ENCODE assay signal across 9 cellular contexts in the genomic region with DNA sequence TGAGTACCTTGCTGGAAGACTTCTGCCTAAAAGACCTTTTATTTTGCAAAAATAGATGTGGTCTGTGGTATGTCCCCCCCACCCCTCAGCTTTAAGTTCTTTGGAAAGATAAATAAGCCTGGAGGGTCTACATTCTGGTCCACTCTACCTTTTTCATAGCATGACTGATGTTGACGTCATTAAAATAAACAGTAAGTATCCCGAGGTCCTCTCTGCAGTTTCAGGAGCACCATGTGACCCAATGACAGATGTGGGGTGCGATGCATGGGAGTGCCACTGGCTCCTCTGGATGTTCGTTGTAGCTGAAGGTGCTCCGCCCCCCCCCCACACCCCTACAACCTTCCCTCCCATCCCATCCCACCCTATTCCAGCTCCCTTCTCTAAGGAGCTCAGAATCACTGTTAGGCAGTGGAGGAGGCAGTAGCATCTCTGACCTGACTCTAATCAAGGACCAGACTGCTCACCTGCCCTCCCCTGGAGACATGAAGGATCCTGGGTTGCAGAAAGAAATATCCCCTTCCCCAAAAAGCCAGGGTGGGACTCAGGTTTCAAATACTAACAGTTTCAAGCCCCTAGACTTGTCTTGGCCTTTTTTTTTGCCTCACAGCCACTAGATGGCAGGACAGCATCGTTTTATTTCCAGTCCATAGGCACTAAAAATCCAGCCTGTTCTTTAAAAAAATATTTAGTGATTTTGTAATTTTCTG. TPM values are rescaled to one million over a fixed set of nuclear protein-coding genes. Genes with fewer than 3 reads are reported as not detected.
DNase-seq lines count a peak whose midpoint lies in the region; ATAC-seq and TF ChIP-seq lines count a peak whose summit lies in the region.
"Had no signal": no experiment of that assay in that cellular context is flagged by ENCODE, and none has a peak within 500 bp of the region (broad histone marks: within the 10 kb centered on the region; RNA-seq: fewer than 3 reads in every experiment).

No MANE protein-coding gene starts in this region.

- H3K79me1 ChIP-seq in neuronal stem cell (ENCODE audit: low read depth, low read length) = no peaks in the 10 kb centered on the region

- no peak overlapping the region for H4K91ac ChIP-seq in neuronal stem cell (ENCODE audit: low read depth, low read length, poor library complexity)

- no peak overlapping the region for H3K4me2 ChIP-seq in neuronal stem cell (ENCODE audit: insufficient read depth, low read length, poor library complexity, severe bottlenecking)
- H3K4me2 ChIP-seq: BLaER1 had no signal

- H3K27ac ChIP-seq in HEK293 (ENCODE audit: extremely low read depth, low read depth, low read length) = no peak overlapping the region
- H3K27ac ChIP-seq in SK-N-MC = peak overlapping the region; percentile 95
- no peak overlapping the region for H3K27ac ChIP-seq in neuronal stem cell (replicated peaks; ENCODE audit: low read length)
- H3K27ac ChIP-seq: BLaER1 had no signal

- ATAC-seq in GM18873 (IDR thresholded peaks at IDR 0.05; ENCODE audit: low FRiP score, unreplicated experiment) = no peak

- peaks cover 13% of the 10 kb centered on the region for H3K4me1 ChIP-seq in HEK293 (ENCODE audit: control insufficient read depth, insufficient read depth, low read length)
- H3K4me1 ChIP-seq in neuronal stem cell (ENCODE audit: control insufficient read depth in 2 of 2, insufficient read depth in 1 of 2, low read depth in 1 of 2, low read length in 2 of 2) = peaks cover 9 to 10% of the 10 kb centered on the region in 2 donors

- no peak overlapping the region for H3K18ac ChIP-seq in neuronal stem cell (ENCODE audit: low read length)

- no peak overlapping the region for H2AK5ac ChIP-seq in neuronal stem cell (ENCODE audit: low read depth, low read length)

- POLR2A ChIA-PET in HEK293 (lab: Yijun Ruan, JAX) = no interaction called here

- no peak overlapping the region for H3K23ac ChIP-seq in neuronal stem cell (ENCODE audit: low read depth, low read length, poor library complexity)

- H3K9ac ChIP-seq in SK-N-MC (ENCODE audit: insufficient read length) = peak overlapping the region; percentile 70
- H3K9ac ChIP-seq in neuronal stem cell (ENCODE audit: low read depth, low read length, poor library complexity) = no peak overlapping the region
- H3K9ac ChIP-seq: BLaER1 had no signal

- no peak overlapping the region for H2BK5ac ChIP-seq in neuronal stem cell (ENCODE audit: low read length)

- peak; percentile 7 for DNase-seq in DMS79 treated with DMSO at 0.1 percent for 48 hours (lab: John Stamatoyannopoulos, UW)
- no peak for DNase-seq in DMS79 (lab: John Stamatoyannopoulos, UW)
- no peak for DNase-seq in SK-N-MC (ENCODE audit: low read depth, low spot score)
- DNase-seq in fibroblast of gingiva (ENCODE audit: low read depth) = peak; percentile 43
- peak; percentile 30 for DNase-seq in neuronal stem cell (ENCODE audit: low spot score)
- DNase-seq in NCI-H187 (lab: John Stamatoyannopoulos, UW) = no peak

- H4K8ac ChIP-seq in neuronal stem cell (ENCODE audit: low read depth, low read length) = no peak overlapping the region

- H3K36me3 ChIP-seq in HEK293 (ENCODE audit: control insufficient read depth in 2 of 2, insufficient read depth in 1 of 2, low read length in 2 of 2) = peaks cover 3 to 4% of the 10 kb centered on the region in 2 experiments; a peak in 2 of 3 replicates
- peaks cover 18% of the 10 kb centered on the region for H3K36me3 ChIP-seq in SK-N-MC (ENCODE audit: insufficient read depth, low read length)
- H3K36me3 ChIP-seq in neuronal stem cell (replicated peaks in 1 of 2; ENCODE audit: control insufficient read depth in 2 of 2, insufficient read depth in 2 of 2, low read length in 2 of 2) = peaks cover 0 to 8% of the 10 kb centered on the region in 2 donors

- H2BK120ac ChIP-seq in neuronal stem cell (ENCODE audit: low read depth, low read length) = no peak overlapping the region

- no CpG with 5 or more reads among the region's 6 CpGs for WGBS in neuronal stem cell (ENCODE audit: extremely low coverage in 2 of 2, insufficient read length in 2 of 2, insufficient replicate concordance in 1 of 2), 2 donors

- no peak overlapping the region for H2AFZ ChIP-seq in neuronal stem cell (ENCODE audit: low read length)

- H3K4me3 ChIP-seq in HEK293 (ENCODE audit: low read depth, low read length) (no peak overlapping the region), SK-N-MC (no peak overlapping the region), neuronal stem cell (ENCODE audit: low read length in 2 of 2) (no peak overlapping the region)
- H3K4me3 ChIP-seq: BLaER1 had no signal

- no peaks in the 10 kb centered on the region for H3K27me3 ChIP-seq in neuronal stem cell (ENCODE audit: control insufficient read depth in 3 of 3, insufficient read depth in 3 of 3, low read depth in 1 of 3, low read length in 3 of 3)
- H3K27me3 ChIP-seq: BLaER1 had no signal

- H3K4ac ChIP-seq in neuronal stem cell (ENCODE audit: low read length) = no peak overlapping the region

- CTCF ChIA-PET in HEK293 (lab: Yijun Ruan, JAX) = interaction anchor here (0.6 to 1.9 kb wide), 16 partner anchors 8 to 420 kb away, joined by 3 to 10 read pairs (median 4); partner anchors contain the start of gene CASP7

- H3K9me3 ChIP-seq in HEK293 (ENCODE audit: control insufficient read depth, insufficient read depth, low read depth, low read length) = no peaks in the 10 kb centered on the region
- no peaks in the 10 kb centered on the region for H3K9me3 ChIP-seq in SK-N-MC (ENCODE audit: low read depth, low read length)
- H3K9me3 ChIP-seq in neuronal stem cell (replicated peaks in 1 of 2; ENCODE audit: control insufficient read depth in 2 of 2, insufficient read depth in 1 of 2, low read depth in 1 of 2, low read length in 2 of 2) = no peaks in the 10 kb centered on the region
- H3K9me3 ChIP-seq: BLaER1 had no signal

- no peak overlapping the region for H2BK12ac ChIP-seq in neuronal stem cell (ENCODE audit: low read length)

- no peak overlapping the region for H2BK15ac ChIP-seq in neuronal stem cell (ENCODE audit: low read length)

- no peak overlapping the region for H3K14ac ChIP-seq in neuronal stem cell (ENCODE audit: low read length)

- no peak for TF ChIP-seq CTCF in HEK293 (tag by site-specific recombination; IDR thresholded peaks at IDR 0.05)

TF ChIP-seq in HEK293, 187 proteins besides CTCF, POLR2A, EP300 and RAD21 (continues in another document):
- TF ChIP-seq ZNF654 (tag by site-specific recombination; IDR thresholded peaks at IDR 0.05; ENCODE audit: low read depth) (peak; percentile 78), ZNF529 (tag by site-specific recombination; IDR thresholded peaks at IDR 0.05; ENCODE audit: insufficient replicate concordance) (no peak), SALL2 (tag by site-specific recombination; IDR thresholded peaks at IDR 0.05; ENCODE audit: borderline replicate concordance) (no peak), ZNF658 (tag by site-specific recombination; IDR thresholded peaks at IDR 0.05) (no peak), ZNF266 (tag by site-specific recombination; IDR thresholded peaks at IDR 0.05; ENCODE audit: low read depth) (no peak), ZNF510 (tag by site-specific recombination; IDR thresholded peaks at IDR 0.05; ENCODE audit: insufficient replicate concordance) (no peak), ZNF23 (tag by site-specific recombination; IDR thresholded peaks at IDR 0.05; ENCODE audit: borderline replicate concordance) (no peak), ZNF311 (tag by site-specific recombination; IDR thresholded peaks at IDR 0.05; ENCODE audit: borderline replicate concordance) (no peak)
- TF ChIP-seq, protein P1, sequence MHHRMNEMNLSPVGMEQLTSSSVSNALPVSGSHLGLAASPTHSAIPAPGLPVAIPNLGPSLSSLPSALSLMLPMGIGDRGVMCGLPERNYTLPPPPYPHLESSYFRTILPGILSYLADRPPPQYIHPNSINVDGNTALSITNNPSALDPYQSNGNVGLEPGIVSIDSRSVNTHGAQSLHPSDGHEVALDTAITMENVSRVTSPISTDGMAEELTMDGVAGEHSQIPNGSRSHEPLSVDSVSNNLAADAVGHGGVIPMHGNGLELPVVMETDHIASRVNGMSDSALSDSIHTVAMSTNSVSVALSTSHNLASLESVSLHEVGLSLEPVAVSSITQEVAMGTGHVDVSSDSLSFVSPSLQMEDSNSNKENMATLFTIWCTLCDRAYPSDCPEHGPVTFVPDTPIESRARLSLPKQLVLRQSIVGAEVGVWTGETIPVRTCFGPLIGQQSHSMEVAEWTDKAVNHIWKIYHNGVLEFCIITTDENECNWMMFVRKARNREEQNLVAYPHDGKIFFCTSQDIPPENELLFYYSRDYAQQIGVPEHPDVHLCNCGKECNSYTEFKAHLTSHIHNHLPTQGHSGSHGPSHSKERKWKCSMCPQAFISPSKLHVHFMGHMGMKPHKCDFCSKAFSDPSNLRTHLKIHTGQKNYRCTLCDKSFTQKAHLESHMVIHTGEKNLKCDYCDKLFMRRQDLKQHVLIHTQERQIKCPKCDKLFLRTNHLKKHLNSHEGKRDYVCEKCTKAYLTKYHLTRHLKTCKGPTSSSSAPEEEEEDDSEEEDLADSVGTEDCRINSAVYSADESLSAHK (tag by site-specific recombination; IDR thresholded peaks at IDR 0.05) = peak; percentile 59
- TF ChIP-seq, protein P2, sequence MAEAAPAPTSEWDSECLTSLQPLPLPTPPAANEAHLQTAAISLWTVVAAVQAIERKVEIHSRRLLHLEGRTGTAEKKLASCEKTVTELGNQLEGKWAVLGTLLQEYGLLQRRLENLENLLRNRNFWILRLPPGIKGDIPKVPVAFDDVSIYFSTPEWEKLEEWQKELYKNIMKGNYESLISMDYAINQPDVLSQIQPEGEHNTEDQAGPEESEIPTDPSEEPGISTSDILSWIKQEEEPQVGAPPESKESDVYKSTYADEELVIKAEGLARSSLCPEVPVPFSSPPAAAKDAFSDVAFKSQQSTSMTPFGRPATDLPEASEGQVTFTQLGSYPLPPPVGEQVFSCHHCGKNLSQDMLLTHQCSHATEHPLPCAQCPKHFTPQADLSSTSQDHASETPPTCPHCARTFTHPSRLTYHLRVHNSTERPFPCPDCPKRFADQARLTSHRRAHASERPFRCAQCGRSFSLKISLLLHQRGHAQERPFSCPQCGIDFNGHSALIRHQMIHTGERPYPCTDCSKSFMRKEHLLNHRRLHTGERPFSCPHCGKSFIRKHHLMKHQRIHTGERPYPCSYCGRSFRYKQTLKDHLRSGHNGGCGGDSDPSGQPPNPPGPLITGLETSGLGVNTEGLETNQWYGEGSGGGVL (tag by site-specific recombination; IDR thresholded peaks at IDR 0.05) = no peak

RNA-seq across cellular contexts. Expression of gene CASP7, which starts 25.1 kb away (rescaled TPM):
- polyA plus RNA-seq in neuronal stem cell (2013, experiment 1 of 2) = 9.8 TPM
- 10.4 TPM for polyA plus RNA-seq in neuronal stem cell (2013, experiment 2 of 2)

RNA-seq across cellular contexts. Expression of gene NRAP, which starts 40.9 kb away (rescaled TPM):
- polyA plus RNA-seq in neuronal stem cell (2013, experiment 1 of 2) = 0.01 TPM
- 0.01 TPM for polyA plus RNA-seq in neuronal stem cell (2013, experiment 2 of 2)

RNA-seq across cellular contexts. Expression of gene PLEKHS1, which starts 46.7 kb away (rescaled TPM):
- 0.01 TPM for polyA plus RNA-seq in neuronal stem cell (2013, experiment 1 of 2)
- polyA plus RNA-seq in neuronal stem cell (2013, experiment 2 of 2) = not detected

Comparison
In these comparisons a context has a peak if more than half of its experiments do, and no peak if none do; other contexts are left out.
1. DNase-seq: peak in DMS79 treated with DMSO at 0.1 percent for 48 hours (single experiment), fibroblast of gingiva (single experiment) and neuronal stem cell (single experiment); none in DMS79 (single experiment), SK-N-MC (single experiment) and NCI-H187 (0 of 2).